ENCODE assay signal across 8 cellular contexts in genomic region chr12:131092911-131093901, GRCh38.
DNase-seq lines count a peak whose midpoint lies in the region; ATAC-seq and TF ChIP-seq lines count a peak whose summit lies in the region.

No MANE protein-coding gene starts in this region.

- no peaks in the 10 kb centered on the region for H3K9me3 ChIP-seq in MM.1S (replicated peaks; ENCODE audit: insufficient read depth, low read length)

- H3K27ac ChIP-seq in MM.1S (ENCODE audit: low read length) = peak overlapping the region; percentile 43; the same call in 1 of the 2 replicates

- POLR2A ChIA-PET in HEK293T (lab: Yijun Ruan, JAX) = interaction anchor here (0.5 kb wide), 1 partner anchor 44 kb away, joined by 3 read pairs; no protein-coding TSS in a partner anchor

- H3K9ac ChIP-seq in MM.1S (ENCODE audit: low read length) = no peak overlapping the region

- no peaks in the 10 kb centered on the region for H3K36me3 ChIP-seq in MM.1S (replicated peaks; ENCODE audit: insufficient read depth, low read length)

- peaks cover 8% of the 10 kb centered on the region; the same call in 1 of the 2 replicates for H3K4me1 ChIP-seq in MM.1S (ENCODE audit: low read length)

- DNase-seq in MM.1S = peak; percentile 71
- peak; percentile 44 for DNase-seq in ecto neural progenitor cell (ENCODE audit: low spot score)
- no peak for DNase-seq in NCI-H2029 (lab: John Stamatoyannopoulos, UW)
- DNase-seq in HEK293T (ENCODE audit: extremely low spot score) = no peak
- no peak for DNase-seq in NCI-H1694 treated with DMSO at 0.1 percent for 48 hours (lab: John Stamatoyannopoulos, UW)
- no peak for DNase-seq in dermis blood vessel endothelial cell

- TF ChIP-seq CTCF in MM.1S (IDR thresholded peaks at IDR 0.05; ENCODE audit: low read length) = peak; percentile 12; the same call in 1 of the 2 replicates

- no peaks in the 10 kb centered on the region for H3K79me2 ChIP-seq in MM.1S (ENCODE audit: low read length)

- H4K20me1 ChIP-seq in MM.1S (ENCODE audit: insufficient read depth, low read length) = no peaks in the 10 kb centered on the region

- no peaks in the 10 kb centered on the region for H3K27me3 ChIP-seq in MM.1S (replicated peaks; ENCODE audit: insufficient read depth, low read length)

- ATAC-seq in GM18520 (IDR thresholded peaks at IDR 0.05; ENCODE audit: unreplicated experiment) (peak; percentile 40), GM21825 (IDR thresholded peaks at IDR 0.05; ENCODE audit: unreplicated experiment) (peak; percentile 70)

- H3K4me3 ChIP-seq in MM.1S (ENCODE audit: low read length) = no peak overlapping the region

- CTCF ChIA-PET in HEK293T (lab: Yijun Ruan, JAX) = interaction anchor here (0.6 kb wide), 1 partner anchor 13 kb away, joined by 3 read pairs; no protein-coding TSS in a partner anchor

- no peaks in the 10 kb centered on the region for H3K9me2 ChIP-seq in MM.1S (replicated peaks; ENCODE audit: insufficient read depth, low read length)

- H3K4me2 ChIP-seq in MM.1S (ENCODE audit: low read depth, low read length) = peak overlapping the region; percentile 57; the same call in 1 of the 2 replicates

- H2AFZ ChIP-seq in MM.1S (ENCODE audit: low read length) = no peak overlapping the region

- no peaks in the 10 kb centered on the region for H3F3A ChIP-seq in MM.1S (ENCODE audit: insufficient read depth, low read length)

TF ChIP-seq in HEK293T, 16 proteins besides CTCF, POLR2A, EP300 and RAD21:
- TF ChIP-seq FOXA1 (IDR thresholded peaks at IDR 0.05) = no peak
- no peak for TF ChIP-seq LEF1 (IDR thresholded peaks at IDR 0.05; ENCODE audit: borderline replicate concordance)
- TF ChIP-seq L3MBTL2 (conservative IDR thresholded peaks at IDR 0.05) = no peak
- TF ChIP-seq SUZ12 (IDR thresholded peaks at IDR 0.05) = no peak
- no peak for TF ChIP-seq FOXK2 (IDR thresholded peaks at IDR 0.05)
- TF ChIP-seq NFRKB (IDR thresholded peaks at IDR 0.05) = no peak

Comparison
In these comparisons a context has a peak if more than half of its experiments do, and no peak if none do; other contexts are left out.
1. DNase-seq: peak in MM.1S (single experiment) and ecto neural progenitor cell (single experiment); none in NCI-H2029 (single experiment), HEK293T (single experiment), NCI-H1694 treated with DMSO at 0.1 percent for 48 hours (single experiment) and dermis blood vessel endothelial cell (single experiment).